10 cellular contexts compared by ENCODE assay signal in the genomic region with DNA sequence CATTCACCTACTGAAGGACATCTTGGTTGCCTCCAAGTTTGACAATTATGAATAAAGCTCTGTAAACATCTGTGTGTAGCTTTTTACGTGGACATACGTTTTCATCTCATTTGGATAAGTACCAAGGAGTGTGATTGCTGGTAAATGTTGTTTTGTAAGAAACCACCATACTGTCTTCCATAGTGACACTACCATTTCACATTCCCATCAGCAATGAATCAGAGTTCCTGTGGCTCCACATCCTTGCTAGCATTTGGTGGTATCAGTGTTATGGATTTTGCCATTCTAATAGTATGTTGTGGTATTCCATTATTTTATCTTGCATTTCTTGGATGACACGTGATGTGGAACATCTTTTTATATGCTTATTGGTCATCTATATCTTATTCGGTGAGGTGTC.
"Had no signal": no experiment of that assay in that cellular context is flagged by ENCODE, and none has a peak within 500 bp of the region (broad histone marks: within the 10 kb centered on the region; RNA-seq: fewer than 3 reads in every experiment).

No MANE protein-coding gene starts in this region.

- H3K36me3 ChIP-seq: HAP-1 had no signal

- H3K27me3 Mint-ChIP-seq: IgD-negative memory B cell had no signal

- H3K27ac ChIP-seq: HL-60, KMS-11 had no signal

- H3K4me3 ChIP-seq: GM23338, HAP-1 had no signal

- H3K9ac ChIP-seq: KMS-11 had no signal

- H2AFZ ChIP-seq: GM23338 had no signal

- H3K27ac Mint-ChIP-seq: GM23338, HFFc6, IgD-negative memory B cell had no signal

- H3K4me3 Mint-ChIP-seq: GM23338, HFFc6, IgD-negative memory B cell had no signal

- ATAC-seq: GM23338, HCT116 had no signal

- H3K9me3 Mint-ChIP-seq: GM23338, HFFc6, IgD-negative memory B cell had no signal

- FAIRE-seq: H1 had no signal

- H3K4me2 ChIP-seq: GM23338, KMS-11 had no signal

- H3K9me3 ChIP-seq: HAP-1 had no signal

- DNase-seq: H7, HFFc6, KBM-7 had no signal
